8 cellular contexts compared by ENCODE assay signal in the genomic region with DNA sequence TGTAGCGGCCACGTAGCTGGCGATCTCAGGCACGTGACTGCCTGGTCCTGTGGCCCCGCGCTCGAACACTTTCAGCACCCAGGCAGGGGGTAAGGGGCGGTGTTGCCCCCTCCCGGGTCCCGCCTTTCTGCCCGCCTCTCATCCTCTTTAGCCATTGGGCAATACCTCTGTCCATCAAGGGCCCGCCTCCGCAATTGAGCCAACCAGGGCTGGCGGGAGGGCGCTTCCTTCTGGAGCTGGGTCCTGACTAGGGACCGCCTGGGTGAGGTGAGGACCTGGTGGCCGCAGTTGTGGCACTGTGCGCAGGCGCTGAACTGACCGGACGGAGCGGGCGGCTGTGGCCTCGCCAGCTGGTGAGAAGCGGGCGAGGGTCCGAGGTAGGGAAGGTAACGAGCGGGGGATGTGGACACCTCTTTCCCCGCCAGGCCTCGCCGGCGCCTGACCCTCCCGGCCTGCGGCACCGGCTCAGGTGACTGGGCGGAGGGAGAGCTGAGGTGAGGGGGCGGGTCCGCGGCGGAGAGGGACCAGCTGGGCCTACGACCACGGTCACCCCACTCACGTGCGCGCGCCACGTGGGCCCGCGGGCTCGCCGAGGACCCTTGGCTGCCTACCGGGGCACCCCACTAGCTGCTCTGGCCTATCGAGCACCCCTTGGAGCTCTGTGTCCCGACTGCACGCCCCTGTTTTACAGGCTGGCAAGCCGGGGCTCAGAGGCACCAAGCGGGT. TPM values are rescaled to one million over a fixed set of nuclear protein-coding genes. Genes with fewer than 3 reads are reported as not detected.
A peak's percentile ranks its signal among the peaks of the same experiment; 100 is the strongest.
DNase-seq lines count a peak whose midpoint lies in the region; FAIRE-seq and TF ChIP-seq lines count a peak whose summit lies in the region.

A gene with protein sequence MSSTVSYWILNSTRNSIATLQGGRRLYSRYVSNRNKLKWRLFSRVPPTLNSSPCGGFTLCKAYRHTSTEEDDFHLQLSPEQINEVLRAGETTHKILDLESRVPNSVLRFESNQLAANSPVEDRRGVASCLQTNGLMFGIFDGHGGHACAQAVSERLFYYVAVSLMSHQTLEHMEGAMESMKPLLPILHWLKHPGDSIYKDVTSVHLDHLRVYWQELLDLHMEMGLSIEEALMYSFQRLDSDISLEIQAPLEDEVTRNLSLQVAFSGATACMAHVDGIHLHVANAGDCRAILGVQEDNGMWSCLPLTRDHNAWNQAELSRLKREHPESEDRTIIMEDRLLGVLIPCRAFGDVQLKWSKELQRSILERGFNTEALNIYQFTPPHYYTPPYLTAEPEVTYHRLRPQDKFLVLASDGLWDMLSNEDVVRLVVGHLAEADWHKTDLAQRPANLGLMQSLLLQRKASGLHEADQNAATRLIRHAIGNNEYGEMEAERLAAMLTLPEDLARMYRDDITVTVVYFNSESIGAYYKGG (plus strand): TSS at position 228 of the 726 bp plus-strand sequence. CDS start 3,770 bp downstream, outside the sequence.

- no peaks in the 10 kb centered on the region for H3K9me3 Mint-ChIP-seq in nephron progenitor cell
- H3K9me3 Mint-ChIP-seq in stimulated activated naive CD8-positive, alpha-beta T cell treated with anti-CD3 and anti-CD28 coated beads, Interleukin-15, Interleukin-2, amounts not matched to agents 100 ng/mL and 50 ng/mL, for 24 hours, result peaks cover 12% of the 10 kb centered on the region

- DNase-seq in H54 (ENCODE audit: insufficient read length, low spot score) (peak; percentile 95), LoVo (ENCODE audit: low spot score) (peak; percentile 94), fibroblast of the aortic adventitia (ENCODE audit: low read depth) (peak; percentile 94), nephron progenitor cell (peak; percentile 93)
- DNase-seq in activated effector memory CD4-positive, alpha-beta T cell treated with anti-CD3 and anti-CD28 coated beads, Interleukin-2, amount 50 U/mL, for 16 hours, result peak; percentile 96

- no peaks in the 10 kb centered on the region for H3K4me1 ChIP-seq in ES-I3 (ENCODE audit: insufficient read depth, low read length)

- H3K4me3 ChIP-seq in fibroblast of the aortic adventitia (ENCODE audit: low read depth, low read length), result peak within 1 kb of the TSS; percentile 93

- peak within 1 kb of the TSS; percentile 95 for H3K4me3 Mint-ChIP-seq in nephron progenitor cell
- peak within 1 kb of the TSS; percentile 96 for H3K4me3 Mint-ChIP-seq in stimulated activated naive CD8-positive, alpha-beta T cell treated with anti-CD3 and anti-CD28 coated beads, Interleukin-15, Interleukin-2, amounts not matched to agents 100 ng/mL and 50 ng/mL, for 24 hours

- peak within 1 kb of the TSS; percentile 59 for H3K27ac Mint-ChIP-seq in nephron progenitor cell
- H3K27ac Mint-ChIP-seq in stimulated activated naive CD8-positive, alpha-beta T cell treated with anti-CD3 and anti-CD28 coated beads, Interleukin-15, Interleukin-2, amounts not matched to agents 100 ng/mL and 50 ng/mL, for 24 hours, result peak within 1 kb of the TSS; percentile 97

- peak; percentile 43 for FAIRE-seq in H54 (lab: Jason Lieb, UNC)

- H3K9ac ChIP-seq in ES-I3 (ENCODE audit: low read depth, low read length), result peak within 1 kb of the TSS; percentile 82

- H3K27me3 Mint-ChIP-seq in nephron progenitor cell (ENCODE audit: low read depth, poor library complexity), result peaks cover 5% of the 10 kb centered on the region
- H3K27me3 Mint-ChIP-seq in stimulated activated naive CD8-positive, alpha-beta T cell treated with anti-CD3 and anti-CD28 coated beads, Interleukin-15, Interleukin-2, amounts not matched to agents 100 ng/mL and 50 ng/mL, for 24 hours, result no peaks in the 10 kb centered on the region

- H3K4me1 Mint-ChIP-seq in nephron progenitor cell, result peaks cover 34% of the 10 kb centered on the region
- H3K4me1 Mint-ChIP-seq in stimulated activated naive CD8-positive, alpha-beta T cell treated with anti-CD3 and anti-CD28 coated beads, Interleukin-15, Interleukin-2, amounts not matched to agents 100 ng/mL and 50 ng/mL, for 24 hours (ENCODE audit: low read depth), result peaks cover 67% of the 10 kb centered on the region

- H3K36me3 Mint-ChIP-seq in nephron progenitor cell (ENCODE audit: low read depth), result peaks cover 14% of the 10 kb centered on the region
- peaks cover 34% of the 10 kb centered on the region for H3K36me3 Mint-ChIP-seq in stimulated activated naive CD8-positive, alpha-beta T cell treated with anti-CD3 and anti-CD28 coated beads, Interleukin-15, Interleukin-2, amounts not matched to agents 100 ng/mL and 50 ng/mL, for 24 hours (ENCODE audit: low read depth)

- TF ChIP-seq CTCF in fibroblast of the aortic adventitia (IDR thresholded peaks at IDR 0.05; ENCODE audit: insufficient read depth, low read length), result no peak
- TF ChIP-seq CTCF in nephron progenitor cell (IDR thresholded peaks at IDR 0.05), result no peak

- TF ChIP-seq POLR2A in H54 (IDR thresholded peaks at IDR 0.05; ENCODE audit: low read depth, low read length) (peak; percentile 60), Raji (IDR thresholded peaks at IDR 0.05; ENCODE audit: insufficient read depth, low read depth, low read length) (peak; percentile 88)

- no peaks in the 10 kb centered on the region for H3K9me3 ChIP-seq in ES-I3 (ENCODE audit: control insufficient read depth, insufficient read depth, low read length)

- peaks cover 7% of the 10 kb centered on the region for H3K36me3 ChIP-seq in ES-I3 (ENCODE audit: insufficient read depth, low read length)

RNA-seq across cellular contexts. Expression of the gene that starts here (rescaled TPM):
- total RNA-seq in fibroblast of the aortic adventitia (ENCODE audit: low replicate concordance), result 6.2 and 6.5 TPM in 2 replicates

Comparison
In these comparisons a context has a peak if more than half of its experiments do, and no peak if none do; other contexts are left out.
1. Peak in every context shown above with its lines: DNase-seq and H3K4me3 ChIP-seq.